In genomic region chr1:176206961-176207902, GRCh38 we compare ENCODE assay signal across 8 cellular contexts. TPM values are rescaled to one million over a fixed set of nuclear protein-coding genes. Genes with fewer than 3 reads are reported as not detected.
A peak's percentile ranks its signal among the peaks of the same experiment; 100 is the strongest.
DNase-seq lines count a peak whose midpoint lies in the region; ATAC-seq, FAIRE-seq and TF ChIP-seq lines count a peak whose summit lies in the region.

COP1 (minus strand) TSS chr1:176207286; CDS start chr1:176206978, 308 bp downstream.

- H3K9me1 ChIP-seq in endothelial cell of umbilical vein (replicated peaks; ENCODE audit: control insufficient read depth, extremely low read depth, insufficient read depth, low read length), result no peaks in the 10 kb centered on the region

- POLR2A ChIA-PET in endothelial cell of umbilical vein (lab: Charles Lee), result interaction anchor here (0.7 kb wide), 1 partner anchor 12 kb away, joined by 3 read pairs; no protein-coding TSS in a partner anchor

- TF ChIP-seq CTCF in OCI-LY3 (IDR thresholded peaks at IDR 0.05; ENCODE audit: low read depth, low read length) (no peak), endothelial cell of umbilical vein (IDR thresholded peaks at IDR 0.05; ENCODE audit: extremely low read depth in 1 of 2, insufficient read depth in 1 of 2, low read depth in 1 of 2, low read length in 2 of 2) (no peak)

- no peaks in the 10 kb centered on the region for H3K36me3 ChIP-seq in OCI-LY3 (replicated peaks; ENCODE audit: low read depth, low read length)
- H3K36me3 ChIP-seq in endothelial cell of umbilical vein (ENCODE audit: control insufficient read depth in 2 of 2, extremely low read depth in 1 of 2, insufficient read depth in 2 of 2, low read length in 2 of 2), result no peaks in the 10 kb centered on the region

- H3K9me3 ChIP-seq in OCI-LY3 (ENCODE audit: insufficient read depth, low read length) (no peaks in the 10 kb centered on the region), endothelial cell of umbilical vein (replicated peaks; ENCODE audit: control insufficient read depth, insufficient read depth, low read length) (no peaks in the 10 kb centered on the region)

- CTCF ChIA-PET in endothelial cell of umbilical vein (lab: Charles Lee), result interaction anchor here (0.8 to 1.4 kb wide), 4 partner anchors 13 to 1055 kb away, joined by 3 to 5 read pairs (median 3); no protein-coding TSS in a partner anchor

- peak within 1 kb of the TSS; percentile 94 for H3K9ac ChIP-seq in OCI-LY3 (ENCODE audit: low read length)
- peak within 1 kb of the TSS; percentile 91 for H3K9ac ChIP-seq in endothelial cell of umbilical vein (replicated peaks; ENCODE audit: extremely low read depth, insufficient read depth, low read length)

- DNase-seq in DMS 273 (lab: John Stamatoyannopoulos, UW; ENCODE audit: unreplicated experiment) (peak; percentile 99), HuH-7 (ENCODE audit: low spot score) (peak; percentile 87), endothelial cell of umbilical vein (ENCODE audit: low read depth, low spot score) (peak; percentile 95), middle frontal gyrus (ENCODE audit: extremely low spot score, low spot score) (peak; percentile 95)
- DNase-seq in activated CD8-positive, alpha-beta memory T cell treated with anti-CD3 and anti-CD28 coated beads, Interleukin-2, amount 50 U/mL, for 48 hours, result peak; percentile 96
- peak; percentile 90 to 95 for DNase-seq in stimulated activated CD8-positive, alpha-beta memory T cell treated with anti-CD3 and anti-CD28 coated beads, Interleukin-2, amount 100 ng/mL, for 48 hours (ENCODE audit: low read depth in 2 of 2)

- ATAC-seq in GM21515 (IDR thresholded peaks at IDR 0.05; ENCODE audit: unreplicated experiment), result peak; percentile 87

- H3K4me1 ChIP-seq in OCI-LY3 (ENCODE audit: low read length) (peaks cover 24% of the 10 kb centered on the region), endothelial cell of umbilical vein (ENCODE audit: control insufficient read depth, extremely low read depth, insufficient read depth, low read length) (peaks cover 15% of the 10 kb centered on the region)

- H3K4me3 ChIP-seq in OCI-LY3 (ENCODE audit: low read length) (peak within 1 kb of the TSS; percentile 96), endothelial cell of umbilical vein (replicated peaks in 1 of 3; ENCODE audit: insufficient read depth in 1 of 3, low read depth in 1 of 3, low read length in 3 of 3) (peak within 1 kb of the TSS; percentile 77 to 92 (median 87))

- H4K20me1 ChIP-seq in OCI-LY3 (ENCODE audit: insufficient read depth, low read length) (peaks cover 40% of the 10 kb centered on the region), endothelial cell of umbilical vein (replicated peaks; ENCODE audit: control insufficient read depth, extremely low read depth, insufficient read depth, low read length) (peaks cover 9% of the 10 kb centered on the region)

- FAIRE-seq in endothelial cell of umbilical vein (lab: Jason Lieb, UNC), result peak; percentile 92

- H3K4me2 ChIP-seq in OCI-LY3 (ENCODE audit: low read length) (peak within 1 kb of the TSS; percentile 95), endothelial cell of umbilical vein (ENCODE audit: insufficient read depth, low read length) (peak within 1 kb of the TSS; percentile 99)

- dilution Hi-C loops in endothelial cell of umbilical vein (cut with MboI; ENCODE audit: extremely low pct_ligation_motif_present, low sequenced_read_pairs), result no loop called here

- H3K27me3 ChIP-seq in OCI-LY3 (ENCODE audit: low read depth, low read length), result no peaks in the 10 kb centered on the region
- no peaks in the 10 kb centered on the region for H3K27me3 ChIP-seq in endothelial cell of umbilical vein (ENCODE audit: control insufficient read depth in 2 of 2, insufficient read depth in 2 of 2, low read length in 2 of 2)

- H3K79me2 ChIP-seq in OCI-LY3 (ENCODE audit: low read length) (peaks cover 60% of the 10 kb centered on the region), endothelial cell of umbilical vein (ENCODE audit: control insufficient read depth, insufficient read depth, low read length) (peaks cover 45% of the 10 kb centered on the region)

- no TSS peak for BruUV-seq in endothelial cell of umbilical vein (replicated peaks; lab: Mats Ljungman, UMichigan)

- intact Hi-C loops in endothelial cell of umbilical vein (cut with micrococcal nuclease), result loop anchor here (5.0 to 10.0 kb wide), 3 partner anchors 90 to 832 kb away; no protein-coding TSS in a partner anchor

- peak within 1 kb of the TSS; percentile 78 for H3K27ac ChIP-seq in OCI-LY3 (ENCODE audit: low read length)
- peak within 1 kb of the TSS; percentile 80 for H3K27ac ChIP-seq in endothelial cell of umbilical vein (ENCODE audit: insufficient read depth, low read depth, low read length)

- peak; percentile 86 for TF ChIP-seq POLR2A in endothelial cell of umbilical vein (IDR thresholded peaks at IDR 0.05; ENCODE audit: low read depth, low read length)

- H2AFZ ChIP-seq in OCI-LY3 (ENCODE audit: low read depth, low read length) (peak within 1 kb of the TSS; percentile 98), endothelial cell of umbilical vein (ENCODE audit: low read depth, low read length) (peak within 1 kb of the TSS; percentile 85)

TF ChIP-seq in endothelial cell of umbilical vein, 7 proteins besides CTCF, POLR2A, EP300 and RAD21:
- peak; percentile 94 for TF ChIP-seq POLR2AphosphoS5 (IDR thresholded peaks at IDR 0.05; ENCODE audit: insufficient read depth, low read depth, low read length)
- TF ChIP-seq MYC (IDR thresholded peaks at IDR 0.05; ENCODE audit: low read depth, low read length), result no peak

RNA-seq across cellular contexts. Expression of gene COP1, which starts in this region (rescaled TPM):
- total RNA-seq in endothelial cell of umbilical vein, result 40.8 and 40.9 TPM in 2 replicates
- 12.8 and 16.5 TPM in 2 replicates for polyA plus RNA-seq in endothelial cell of umbilical vein
- 19.1 and 20.4 TPM in 2 replicates for polyA plus RNA-seq in endothelial cell of umbilical vein (2011; cell fraction: cytosol; rRNA removed)
- 23.6 and 27.6 TPM in 2 replicates for polyA plus RNA-seq in endothelial cell of umbilical vein (2011; cell fraction: nucleus; rRNA removed)
- polyA plus RNA-seq in endothelial cell of umbilical vein (2012), result 25.5 and 39.2 TPM in 2 replicates
- 56.1 and 70.7 TPM in 2 replicates for polyA minus RNA-seq in endothelial cell of umbilical vein
- polyA minus RNA-seq in endothelial cell of umbilical vein (2011; cell fraction: cytosol; rRNA and poly(A)+ RNA removed), result 34.5 TPM
- polyA minus RNA-seq in endothelial cell of umbilical vein (2011; cell fraction: nucleus; rRNA and poly(A)+ RNA removed), result 132 and 201 TPM in 2 replicates

Comparison
In these comparisons a context has a peak if more than half of its experiments do, and no peak if none do; other contexts are left out.
1. Peak in every context shown above with its lines: DNase-seq, ATAC-seq, H3K4me3 ChIP-seq and H3K27ac ChIP-seq.